Comparison of ENCODE assay signal across 9 cellular contexts in genomic region chr21:18041012-18041411, GRCh38.
DNase-seq lines count a peak whose midpoint lies in the region; ATAC-seq and TF ChIP-seq lines count a peak whose summit lies in the region.
"Had no signal": no experiment of that assay in that cellular context is flagged by ENCODE, and none has a peak within 500 bp of the region (broad histone marks: within the 10 kb centered on the region; RNA-seq: fewer than 3 reads in every experiment).

No MANE protein-coding gene starts in this region.

- no peaks in the 10 kb centered on the region for H3K4me1 Mint-ChIP-seq in type B pancreatic cell (ENCODE audit: unreplicated experiment)

- no peaks in the 10 kb centered on the region for H3K9me3 Mint-ChIP-seq in type B pancreatic cell
- H3K9me3 Mint-ChIP-seq: dendritic cell treated with granulocyte-macrophage colony-stimulating factor and Interleukin-4, amounts not matched to agents 40 ng/mL and 50 ng/mL, for 4 days had no signal

- ATAC-seq in HG02973 (IDR thresholded peaks at IDR 0.05; ENCODE audit: unreplicated experiment): peak; percentile 69
- no peak for ATAC-seq in GM21576 (IDR thresholded peaks at IDR 0.05; ENCODE audit: unreplicated experiment)

- peak; percentile 85 for DNase-seq in DMS 273 (lab: John Stamatoyannopoulos, UW; ENCODE audit: unreplicated experiment)
- DNase-seq in NCI-H774 (lab: John Stamatoyannopoulos, UW): peak; percentile 32
- no peak for DNase-seq in epithelial cell of proximal tubule (ENCODE audit: low read depth)
- no peak for DNase-seq in type B pancreatic cell (ENCODE audit: extremely low spot score, unreplicated experiment)
- no peak for DNase-seq in central memory CD4-positive, alpha-beta T cell
- DNase-seq in activated T-cell treated with anti-CD3 and anti-CD28 coated beads, Interleukin-2, amount 50 U/mL, for 1 hour: no peak

- H3K36me3 Mint-ChIP-seq in type B pancreatic cell: no peaks in the 10 kb centered on the region

- H3K4me3 ChIP-seq in epithelial cell of proximal tubule (ENCODE audit: low read depth, low read length): no peak overlapping the region

- TF ChIP-seq CTCF in epithelial cell of proximal tubule (conservative IDR thresholded peaks at IDR 0.05; ENCODE audit: low read depth, low read length) (peak; percentile 55), type B pancreatic cell (conservative IDR thresholded peaks at IDR 0.05) (peak; percentile 69)

- no peak overlapping the region for H3K4me3 Mint-ChIP-seq in type B pancreatic cell
- H3K4me3 Mint-ChIP-seq: dendritic cell treated with granulocyte-macrophage colony-stimulating factor and Interleukin-4, amounts not matched to agents 40 ng/mL and 50 ng/mL, for 4 days had no signal

- no peak overlapping the region for H3K27ac Mint-ChIP-seq in type B pancreatic cell
- H3K27ac Mint-ChIP-seq: dendritic cell treated with granulocyte-macrophage colony-stimulating factor and Interleukin-4, amounts not matched to agents 40 ng/mL and 50 ng/mL, for 4 days had no signal

- H3K27me3 Mint-ChIP-seq in type B pancreatic cell: no peaks in the 10 kb centered on the region
- H3K27me3 Mint-ChIP-seq: dendritic cell treated with granulocyte-macrophage colony-stimulating factor and Interleukin-4, amounts not matched to agents 40 ng/mL and 50 ng/mL, for 4 days had no signal

Comparison
In these comparisons a context has a peak if more than half of its experiments do, and no peak if none do; other contexts are left out.
1. DNase-seq: peak in DMS 273 (single experiment) and NCI-H774 (single experiment); none in epithelial cell of proximal tubule (single experiment), type B pancreatic cell (single experiment), central memory CD4-positive, alpha-beta T cell (single experiment) and activated T-cell treated with anti-CD3 and anti-CD28 coated beads, Interleukin-2, amount 50 U/mL, for 1 hour (single experiment).